ENCODE assay signal across 1 cellular context in the genomic region with DNA sequence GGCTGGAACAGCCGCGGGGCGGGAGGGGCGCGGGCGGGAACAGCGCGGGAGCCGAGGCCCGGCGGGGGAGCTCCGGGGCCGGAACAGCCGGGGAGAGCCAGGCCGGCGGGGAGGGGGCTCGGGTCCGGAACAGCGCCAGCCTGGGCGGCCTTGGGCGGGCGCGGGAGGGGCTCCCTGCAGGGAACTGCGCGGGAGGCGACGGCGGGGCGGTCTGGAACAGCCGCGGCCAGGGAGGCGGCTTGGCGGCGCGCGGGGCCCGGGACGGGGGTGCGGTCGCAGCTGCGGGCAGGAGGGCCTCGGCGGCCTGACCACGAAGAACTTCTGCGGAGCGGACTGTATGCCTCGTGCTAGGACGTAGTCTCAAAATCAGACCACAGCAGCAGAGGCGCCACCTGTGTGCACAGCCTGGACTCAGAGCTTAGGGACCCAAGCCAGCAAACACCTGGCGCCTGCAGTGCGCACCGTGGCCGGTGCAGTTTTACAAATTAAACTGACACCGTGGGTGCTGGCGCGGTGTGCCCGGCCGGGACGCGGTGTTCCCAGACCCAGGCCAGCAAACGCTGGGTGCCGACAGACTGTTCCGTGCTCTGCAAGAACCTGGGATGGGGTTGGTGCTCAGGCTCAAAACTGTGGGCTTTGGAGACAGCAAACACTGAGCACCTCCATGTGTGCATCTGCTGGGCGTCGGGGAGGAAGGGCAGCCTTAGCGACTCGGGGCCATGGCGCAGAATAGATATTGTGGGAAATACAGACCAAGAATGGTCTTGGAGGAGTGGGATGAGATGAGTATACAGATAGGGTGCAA.
TF ChIP-seq lines count a peak whose summit lies in the region.

No MANE protein-coding gene starts in this region.

TF ChIP-seq in HCT116, 20 proteins besides CTCF, POLR2A, EP300 and RAD21:
- peak; percentile 3 for TF ChIP-seq TCF7L2 (IDR thresholded peaks at IDR 0.05; ENCODE audit: borderline replicate concordance, extremely low read depth, insufficient read depth, insufficient read length)
- TF ChIP-seq MAX (IDR thresholded peaks at IDR 0.05) = peak; percentile 56
- TF ChIP-seq ZBTB33 (IDR thresholded peaks at IDR 0.05; ENCODE audit: extremely low read depth, insufficient replicate concordance, low read length) = peak; percentile 90
- peak; percentile 57 for TF ChIP-seq POLR2AphosphoS5 (IDR thresholded peaks at IDR 0.05; ENCODE audit: low read depth, low read length)
- TF ChIP-seq SRF (IDR thresholded peaks at IDR 0.05; ENCODE audit: low read depth) = no peak
- TF ChIP-seq FOSL1 (IDR thresholded peaks at IDR 0.05; ENCODE audit: low read depth) = no peak
- TF ChIP-seq EGR1 (IDR thresholded peaks at IDR 0.05; ENCODE audit: low read depth) = no peak
- no peak for TF ChIP-seq EZH2phosphoT487 (IDR thresholded peaks at IDR 0.05; ENCODE audit: borderline replicate concordance)
- TF ChIP-seq, protein P1, sequence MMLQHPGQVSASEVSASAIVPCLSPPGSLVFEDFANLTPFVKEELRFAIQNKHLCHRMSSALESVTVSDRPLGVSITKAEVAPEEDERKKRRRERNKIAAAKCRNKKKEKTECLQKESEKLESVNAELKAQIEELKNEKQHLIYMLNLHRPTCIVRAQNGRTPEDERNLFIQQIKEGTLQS (IDR thresholded peaks at IDR 0.05) = no peak
- TF ChIP-seq ZNF274 (IDR thresholded peaks at IDR 0.05; ENCODE audit: low read depth, low read length) = no peak
- no peak; the same call in 1 of the 2 replicates for TF ChIP-seq SP1 (IDR thresholded peaks at IDR 0.05; ENCODE audit: low read depth)
- TF ChIP-seq ZFX (IDR thresholded peaks at IDR 0.05) = peak; percentile 83
- TF ChIP-seq EZH2 (IDR thresholded peaks at IDR 0.05) = no peak
- TF ChIP-seq REST (IDR thresholded peaks at IDR 0.05; ENCODE audit: low read depth) = no peak
- no peak for TF ChIP-seq ELF1 (IDR thresholded peaks at IDR 0.05; ENCODE audit: borderline replicate concordance, low read depth)
- peak; percentile 31; the same call in 1 of the 2 replicates for TF ChIP-seq SIN3A (IDR thresholded peaks at IDR 0.05; ENCODE audit: low read depth)
- no peak for TF ChIP-seq CEBPB (IDR thresholded peaks at IDR 0.05; ENCODE audit: low read depth)
- TF ChIP-seq CBX3 (IDR thresholded peaks at IDR 0.05; ENCODE audit: low read depth) = 0 out of 2 replicates have a peak, but pooled peaks have one; percentile 18
- no peak for TF ChIP-seq YY1 (IDR thresholded peaks at IDR 0.05; ENCODE audit: extremely low read depth, insufficient replicate concordance, low read depth, low read length)
- TF ChIP-seq JUND (IDR thresholded peaks at IDR 0.05) = peak; percentile 49
